7 cellular contexts compared by ENCODE assay signal in genomic region chr5:107571621-107572489, GRCh38.
DNase-seq lines count a peak whose midpoint lies in the region; ATAC-seq, FAIRE-seq and TF ChIP-seq lines count a peak whose summit lies in the region.

No MANE protein-coding gene starts in this region.

- H3K27me3 ChIP-seq in GM12878 (replicated peaks in 1 of 2; ENCODE audit: control insufficient read depth in 2 of 2, insufficient read depth in 2 of 2, low read length in 1 of 2) (no peaks in the 10 kb centered on the region), sigmoid colon (no peaks in the 10 kb centered on the region)

- H3K79me2 ChIP-seq in GM12878 (ENCODE audit: control insufficient read depth, insufficient read depth, low read length) = peaks cover 38% of the 10 kb centered on the region

- POLR2A ChIA-PET in GM12878 (lab: Charles Lee) = interaction anchor here (0.6 to 4.1 kb wide), 10 partner anchors 37 to 241 kb away, joined by 3 to 12 read pairs (median 3); partner anchors contain the start of gene EFNA5

- H3K4me3 ChIP-seq in GM12878 (peak overlapping the region; percentile 64), sigmoid colon (peak overlapping the region; percentile 34 to 52 (median 49))

- peaks cover 27% of the 10 kb centered on the region for H3K4me1 ChIP-seq in GM12878 (ENCODE audit: control insufficient read depth, insufficient read depth, low read length)
- H3K4me1 ChIP-seq in sigmoid colon = peaks cover 0 to 14% (median 11%) of the 10 kb centered on the region in 4 donors

- ATAC-seq in GM18505 (IDR thresholded peaks at IDR 0.05; ENCODE audit: unreplicated experiment) (peak; percentile 52), HG02973 (IDR thresholded peaks at IDR 0.05; ENCODE audit: unreplicated experiment) (peak; percentile 55), GM12878 (peak; percentile 88)

- CTCF ChIA-PET in GM12878 (lab: Yijun Ruan, JAX) = interaction anchor here (0.6 to 4.1 kb wide), 78 partner anchors 9 to 598 kb away, joined by 3 to 34 read pairs (median 5); partner anchors contain the start of gene EFNA5

- TF ChIP-seq RAD21 in GM12878 (IDR thresholded peaks at IDR 0.05; ENCODE audit: insufficient read depth, low read depth, low read length) = peak; percentile 89

- BruUV-seq in GM12878 (replicated peaks; lab: Mats Ljungman, UMichigan) = TSS peak; percentile 60

- peak overlapping the region; percentile 95 for H3K4me2 ChIP-seq in GM12878 (ENCODE audit: control insufficient read depth, insufficient read depth)

- intact Hi-C loops in GM12878 (cut with micrococcal nuclease; ENCODE audit: unreplicated experiment) (loop anchor here (1.0 to 10.0 kb wide), 8 partner anchors 31 to 773 kb away; no protein-coding TSS in a partner anchor), sigmoid colon (cut with DNase I) (loop anchor here (5.0 to 10.0 kb wide), 2 partner anchors 100 to 147 kb away; partner anchors contain the start of gene EFNA5)

- in situ Hi-C loops in GM12878 (cut with MboI) = no loop called here

- H2AFZ ChIP-seq in GM12878 (ENCODE audit: control insufficient read depth, low read depth, low read length) = peak overlapping the region; percentile 84

- H4K20me1 ChIP-seq in GM12878 (ENCODE audit: control insufficient read depth, insufficient read depth) = no peaks in the 10 kb centered on the region

- TF ChIP-seq POLR2A in GM18505 (IDR thresholded peaks at IDR 0.05; ENCODE audit: borderline replicate concordance, extremely low read depth, insufficient read depth, insufficient read length) = peak; percentile 39
- peak; percentile 63 for TF ChIP-seq POLR2A in GM12878 (IDR thresholded peaks at IDR 0.05; ENCODE audit: low read depth, low read length)
- TF ChIP-seq POLR2A in sigmoid colon (IDR thresholded peaks at IDR 0.05) = peak in 1 of 2 donors; percentile 15

- peak overlapping the region; percentile 95 for H3K27ac ChIP-seq in GM12878 (ENCODE audit: control insufficient read depth, insufficient read depth)
- peak overlapping the region; percentile 57 to 70 (median 64) for H3K27ac ChIP-seq in sigmoid colon

- WGBS in GM12878 (ENCODE audit: insufficient coverage, insufficient replicate concordance, low lambda C conversion rate, missing lambda C conversion rate) = 2% methylated on average over 26 of the region's 26 CpGs
- WGBS in sigmoid colon, 2 donors = 1 to 5% methylated on average over 26 of the region's 26 CpGs

- SMC1A ChIA-PET in GM12878 (lab: Charles Lee; ENCODE audit: uncharacterized antibody, unreplicated experiment) = interaction anchor here (0.6 to 9.7 kb wide), 73 partner anchors 9 to 774 kb away, joined by 3 to 106 read pairs (median 5); partner anchors contain the start of gene EFNA5

- no peak for TF ChIP-seq EP300 in GM12878 (IDR thresholded peaks at IDR 0.05; ENCODE audit: borderline replicate concordance in 1 of 2, control insufficient read depth in 1 of 2, low read depth in 2 of 2, low read length in 2 of 2)
- no peak for TF ChIP-seq EP300 in sigmoid colon (IDR thresholded peaks at IDR 0.05)

- H3K9me3 ChIP-seq in GM12878 (replicated peaks; ENCODE audit: control insufficient read depth, insufficient read depth, low read length) (no peaks in the 10 kb centered on the region), sigmoid colon (no peaks in the 10 kb centered on the region)

- peak; percentile 56 for FAIRE-seq in GM12878 (lab: Jason Lieb, UNC)

- peak overlapping the region; percentile 71 for H3K9ac ChIP-seq in GM12878 (ENCODE audit: control insufficient read depth, insufficient read depth, low read length)

- no peaks in the 10 kb centered on the region for H3K36me3 ChIP-seq in GM12878 (ENCODE audit: control insufficient read depth in 2 of 2, insufficient read depth in 2 of 2, low read length in 1 of 2)
- no peaks in the 10 kb centered on the region for H3K36me3 ChIP-seq in sigmoid colon

- TF ChIP-seq CTCF in GM12878 (IDR thresholded peaks at IDR 0.05 in 2 of 3, conservative IDR thresholded peaks at IDR 0.05 in 1 of 3; ENCODE audit: control insufficient read depth in 2 of 3, extremely low read depth in 1 of 3, insufficient read depth in 1 of 3, low read depth in 3 of 3, low read length in 3 of 3) (peak; percentile 92 to 94 (median 94)), sigmoid colon (IDR thresholded peaks at IDR 0.05) (peak; percentile 74 to 93 (median 88))

- DNase-seq in NCI-H1930 (lab: John Stamatoyannopoulos, UW) (peak; percentile 2 to 22), T1000 (lab: John Stamatoyannopoulos, UW) (peak; percentile 76), GM12878 (ENCODE audit: low read depth, low spot score) (peak; percentile 83), iPS DF 19.7 (ENCODE audit: low read depth, low spot score) (peak; percentile 63), sigmoid colon (peak; percentile 96)

- RAD21 ChIA-PET in GM12878 (lab: Charles Lee; ENCODE audit: unreplicated experiment) = interaction anchor here (0.6 to 4.2 kb wide), 65 partner anchors 10 to 773 kb away, joined by 3 to 44 read pairs (median 6); no protein-coding TSS in a partner anchor

TF ChIP-seq in GM12878, 131 proteins besides CTCF, POLR2A, EP300 and RAD21 (continues in another document):
- TF ChIP-seq RUNX3 (IDR thresholded peaks at IDR 0.05; ENCODE audit: low read length) (peak; percentile 71), RB1 (IDR thresholded peaks at IDR 0.05; ENCODE audit: borderline replicate concordance) (0 out of 2 replicates have a peak, but pooled peaks have one; percentile 16), TCF12 (IDR thresholded peaks at IDR 0.05; ENCODE audit: low read depth, low read length) (0 out of 2 replicates have a peak, but pooled peaks have one; percentile 12), CREM (IDR thresholded peaks at IDR 0.05; ENCODE audit: low read depth) (0 out of 2 replicates have a peak, but pooled peaks have one; percentile 61), HDGF (IDR thresholded peaks at IDR 0.05) (no peak), SMC3 (IDR thresholded peaks at IDR 0.05; ENCODE audit: borderline replicate concordance, low read length) (peak; percentile 76), ATF7 (IDR thresholded peaks at IDR 0.05; ENCODE audit: low read depth) (0 out of 2 replicates have a peak, but pooled peaks have one; percentile 17), MXI1 (IDR thresholded peaks at IDR 0.05; ENCODE audit: low read depth, low read length) (no peak), PAX5 (IDR thresholded peaks at IDR 0.05; ENCODE audit: borderline replicate concordance, low read depth, low read length) (peak; percentile 70; the same call in 1 of the 2 replicates), ZNF687 (IDR thresholded peaks at IDR 0.05) (peak; percentile 85), IKZF1 (conservative IDR thresholded peaks at IDR 0.05) (peak; percentile 14; the same call in 1 of the 2 replicates), ZNF592 (IDR thresholded peaks at IDR 0.05) (0 out of 2 replicates have a peak, but pooled peaks have one; percentile 36)

Comparison
In these comparisons a context has a peak if more than half of its experiments do, and no peak if none do; other contexts are left out.
1. Peak in every context shown above with its lines: DNase-seq, ATAC-seq, H3K4me3 ChIP-seq and H3K27ac ChIP-seq.
2. DNase-seq: peak in every context shown above with its lines; median percentile 96 in sigmoid colon; 83 in GM12878; 76 in T1000; 63 in iPS DF 19.7; 12 in NCI-H1930.